ENCODE assay signal across 8 cellular contexts in the genomic region with DNA sequence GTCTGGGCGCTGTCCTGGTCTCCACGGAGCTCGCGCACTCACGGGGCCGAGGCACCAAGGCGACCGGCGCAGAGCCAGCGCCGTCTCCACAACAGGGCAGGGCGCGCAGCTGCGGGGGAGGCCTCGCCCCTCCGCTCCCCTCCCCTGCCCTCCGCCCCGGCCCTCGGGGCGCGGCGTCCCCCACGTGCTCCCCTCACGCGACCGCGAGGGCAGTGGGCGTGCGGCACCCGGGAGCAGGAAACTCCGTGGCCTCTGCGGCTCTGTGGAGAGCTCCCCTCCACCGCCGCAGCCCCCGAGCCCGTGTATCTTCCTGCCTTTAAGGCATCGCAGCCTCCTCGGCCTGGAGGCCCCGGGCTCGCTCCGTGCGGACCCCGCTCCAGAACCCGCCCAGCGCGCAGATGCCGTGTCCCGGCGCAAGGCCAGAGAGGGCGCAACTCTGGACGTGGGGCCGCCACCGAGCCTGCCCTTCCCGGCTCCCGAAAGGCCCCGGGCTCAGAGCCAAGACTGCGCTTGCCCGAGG. TPM values are rescaled to one million over a fixed set of nuclear protein-coding genes. Genes with fewer than 3 reads are reported as not detected.
DNase-seq lines count a peak whose midpoint lies in the region; ATAC-seq and TF ChIP-seq lines count a peak whose summit lies in the region.

No MANE protein-coding gene starts in this region.

- no peaks in the 10 kb centered on the region for H3K27me3 Mint-ChIP-seq in activated T-helper 1 cell treated with anti-CD3 and anti-CD28 coated beads, Interleukin-12 subunit alpha, Interleukin-12 subunit beta, Interleukin-2, Interleukin-4 antibody, amounts not matched to agents 30 ng/mL and 10 ng/mL and 1 ng/mL, durations not matched to agents 14 hours and 24 hours and 36 hours (ENCODE audit: insufficient read depth)
- H3K27me3 Mint-ChIP-seq in neural crest cell (ENCODE audit: low read depth) = peaks cover 4% of the 10 kb centered on the region

- peak overlapping the region; percentile 72 for H3K4me3 ChIP-seq in fibroblast of the aortic adventitia (ENCODE audit: low read depth, low read length)

- H3K9me3 Mint-ChIP-seq in activated T-helper 1 cell treated with anti-CD3 and anti-CD28 coated beads, Interleukin-12 subunit alpha, Interleukin-12 subunit beta, Interleukin-2, Interleukin-4 antibody, amounts not matched to agents 30 ng/mL and 10 ng/mL and 1 ng/mL, durations not matched to agents 14 hours and 24 hours and 36 hours = no peaks in the 10 kb centered on the region
- H3K9me3 Mint-ChIP-seq in neural crest cell = no peaks in the 10 kb centered on the region

- peaks cover 22% of the 10 kb centered on the region for H3K4me1 Mint-ChIP-seq in activated T-helper 1 cell treated with anti-CD3 and anti-CD28 coated beads, Interleukin-12 subunit alpha, Interleukin-12 subunit beta, Interleukin-2, Interleukin-4 antibody, amounts not matched to agents 30 ng/mL and 10 ng/mL and 1 ng/mL, durations not matched to agents 14 hours and 24 hours and 36 hours (ENCODE audit: low read depth)
- peaks cover 24% of the 10 kb centered on the region for H3K4me1 Mint-ChIP-seq in neural crest cell

- peaks cover 23% of the 10 kb centered on the region for H3K36me3 Mint-ChIP-seq in activated T-helper 1 cell treated with anti-CD3 and anti-CD28 coated beads, Interleukin-12 subunit alpha, Interleukin-12 subunit beta, Interleukin-2, Interleukin-4 antibody, amounts not matched to agents 30 ng/mL and 10 ng/mL and 1 ng/mL, durations not matched to agents 14 hours and 24 hours and 36 hours (ENCODE audit: low read depth)
- H3K36me3 Mint-ChIP-seq in neural crest cell (ENCODE audit: low read depth) = peaks cover 11% of the 10 kb centered on the region

- TF ChIP-seq CTCF in fibroblast of the aortic adventitia (IDR thresholded peaks at IDR 0.05; ENCODE audit: insufficient read depth, low read length) = no peak
- no peak for TF ChIP-seq CTCF in neural crest cell (conservative IDR thresholded peaks at IDR 0.05)

- DNase-seq in Ammon's horn (ENCODE audit: low spot score) (peak; percentile 86), NOMO-1 (lab: John Stamatoyannopoulos, UW; ENCODE audit: unreplicated experiment in 2 of 2) (peak; percentile 85 to 88), fibroblast of the aortic adventitia (ENCODE audit: low read depth) (peak; percentile 71), neural crest cell (ENCODE audit: low read depth, low spot score) (no peak), superior temporal gyrus (ENCODE audit: extremely low spot score) (peak; percentile 63)
- DNase-seq in activated T-helper 1 cell treated with anti-CD3 and anti-CD28 coated beads, Interleukin-12 subunit alpha, Interleukin-12 subunit beta, Interleukin-2, Interleukin-4 antibody, amounts not matched to agents 30 ng/mL and 10 ng/mL and 1 ng/mL, durations not matched to agents 14 hours and 24 hours and 36 hours (ENCODE audit: low spot score) = peak; percentile 68

- H3K27ac Mint-ChIP-seq in activated T-helper 1 cell treated with anti-CD3 and anti-CD28 coated beads, Interleukin-12 subunit alpha, Interleukin-12 subunit beta, Interleukin-2, Interleukin-4 antibody, amounts not matched to agents 30 ng/mL and 10 ng/mL and 1 ng/mL, durations not matched to agents 14 hours and 24 hours and 36 hours = no peak overlapping the region
- no peak overlapping the region for H3K27ac Mint-ChIP-seq in neural crest cell (ENCODE audit: unreplicated experiment)

- intact Hi-C loops in activated T-helper 1 cell treated with anti-CD3 and anti-CD28 coated beads, Interleukin-12 subunit alpha, Interleukin-12 subunit beta, Interleukin-2, Interleukin-4 antibody, amounts not matched to agents 30 ng/mL and 10 ng/mL and 1 ng/mL, durations not matched to agents 14 hours and 24 hours and 36 hours (cut with micrococcal nuclease) = loop anchor here (2.0 to 5.0 kb wide), 4 partner anchors 182 to 450 kb away; a partner anchor contains a TSS

- ATAC-seq in GM18868 (IDR thresholded peaks at IDR 0.05; ENCODE audit: unreplicated experiment) = peak; percentile 16
- ATAC-seq in HG03097 (IDR thresholded peaks at IDR 0.05; ENCODE audit: low FRiP score, unreplicated experiment) = peak; percentile 28

- H3K4me3 Mint-ChIP-seq in activated T-helper 1 cell treated with anti-CD3 and anti-CD28 coated beads, Interleukin-12 subunit alpha, Interleukin-12 subunit beta, Interleukin-2, Interleukin-4 antibody, amounts not matched to agents 30 ng/mL and 10 ng/mL and 1 ng/mL, durations not matched to agents 14 hours and 24 hours and 36 hours = peak overlapping the region; percentile 83
- peak overlapping the region; percentile 88 for H3K4me3 Mint-ChIP-seq in neural crest cell

RNA-seq across cellular contexts. Expression of a gene that starts 0.7 kb away (rescaled TPM):
- 277 and 280 TPM in 2 replicates for total RNA-seq in activated T-helper 1 cell treated with anti-CD3 and anti-CD28 coated beads, Interleukin-12 subunit alpha, Interleukin-12 subunit beta, Interleukin-2, Interleukin-4 antibody, amounts not matched to agents 30 ng/mL and 10 ng/mL and 1 ng/mL, durations not matched to agents 14 hours and 24 hours and 36 hours
- 21.8 and 195 TPM in 2 replicates for total RNA-seq in fibroblast of the aortic adventitia (ENCODE audit: low replicate concordance)
- total RNA-seq in neural crest cell = 329 and 336 TPM in 2 replicates

RNA-seq across cellular contexts. Expression of a gene that starts 9.7 kb away (rescaled TPM):
- total RNA-seq in activated T-helper 1 cell treated with anti-CD3 and anti-CD28 coated beads, Interleukin-12 subunit alpha, Interleukin-12 subunit beta, Interleukin-2, Interleukin-4 antibody, amounts not matched to agents 30 ng/mL and 10 ng/mL and 1 ng/mL, durations not matched to agents 14 hours and 24 hours and 36 hours = not detected in 2 replicates
- not detected in 2 replicates for total RNA-seq in fibroblast of the aortic adventitia (ENCODE audit: low replicate concordance)
- total RNA-seq in neural crest cell = not detected in 2 replicates

RNA-seq across cellular contexts. Expression of a gene that starts 10.7 kb away (rescaled TPM):
- 1.2 and 1.8 TPM in 2 replicates for total RNA-seq in activated T-helper 1 cell treated with anti-CD3 and anti-CD28 coated beads, Interleukin-12 subunit alpha, Interleukin-12 subunit beta, Interleukin-2, Interleukin-4 antibody, amounts not matched to agents 30 ng/mL and 10 ng/mL and 1 ng/mL, durations not matched to agents 14 hours and 24 hours and 36 hours
- not detected in 2 replicates for total RNA-seq in fibroblast of the aortic adventitia (ENCODE audit: low replicate concordance)
- 0.26 TPM in 1 of 2 replicates, not detected in the other for total RNA-seq in neural crest cell

RNA-seq across cellular contexts. Expression of a gene that starts 13.1 kb away (rescaled TPM):
- 0.29 TPM in 1 of 2 replicates, not detected in the other for total RNA-seq in activated T-helper 1 cell treated with anti-CD3 and anti-CD28 coated beads, Interleukin-12 subunit alpha, Interleukin-12 subunit beta, Interleukin-2, Interleukin-4 antibody, amounts not matched to agents 30 ng/mL and 10 ng/mL and 1 ng/mL, durations not matched to agents 14 hours and 24 hours and 36 hours
- total RNA-seq in fibroblast of the aortic adventitia (ENCODE audit: low replicate concordance) (0.09 TPM in 1 of 2 replicates, not detected in the other), neural crest cell (0.16 TPM in 1 of 2 replicates, not detected in the other)

RNA-seq across cellular contexts. Expression of a gene that starts 14.7 kb away (rescaled TPM):
- total RNA-seq in activated T-helper 1 cell treated with anti-CD3 and anti-CD28 coated beads, Interleukin-12 subunit alpha, Interleukin-12 subunit beta, Interleukin-2, Interleukin-4 antibody, amounts not matched to agents 30 ng/mL and 10 ng/mL and 1 ng/mL, durations not matched to agents 14 hours and 24 hours and 36 hours = 70.8 and 72.1 TPM in 2 replicates
- total RNA-seq in fibroblast of the aortic adventitia (ENCODE audit: low replicate concordance) (27.1 and 43.7 TPM in 2 replicates), neural crest cell (76.7 and 79.0 TPM in 2 replicates)
